Comparison of ENCODE assay signal across 26 cellular contexts in genomic region chr17:83002118-83002805, GRCh38.
"Had no signal": no experiment of that assay in that cellular context is flagged by ENCODE, and none has a peak within 500 bp of the region (broad histone marks: within the 10 kb centered on the region; RNA-seq: fewer than 3 reads in every experiment).

No MANE protein-coding gene starts in this region.

- ATAC-seq: activated naive CD8-positive, alpha-beta T cell treated with anti-CD3 and anti-CD28 coated beads, Interleukin-2, amount 50 U/mL, for 24 hours; activated T-cell treated with anti-CD3 and anti-CD28 coated beads, Interleukin-2, amount 50 U/mL, for 4 hours; activated T-helper 17 cell treated with anti-CD3 and anti-CD28 coated beads, Interleukin-2, amount 50 U/mL, for 72 hours; gastrocnemius medialis; left cardiac atrium; naive thymus-derived CD8-positive, alpha-beta T cell; right cardiac atrium; stimulated activated naive B cell treated with anti-CD40 and anti-IgM and Interleukin-4, amounts not matched to agents 10 μg/mL and 1 μg/mL and 100 μg/mL, for 72 hours had no signal

- FAIRE-seq: keratinocyte had no signal

- H3K27ac ChIP-seq: gastrocnemius medialis, hepatocyte, stomach, thyroid gland had no signal

- H3K36me3 ChIP-seq: gastrocnemius medialis, thyroid gland had no signal

- H3K27me3 ChIP-seq: gastrocnemius medialis, hepatocyte, stomach, thyroid gland had no signal

- H3K4me2 ChIP-seq: hepatocyte had no signal

- H3K9me3 ChIP-seq: gastrocnemius medialis, thyroid gland had no signal

- H3K4me3 ChIP-seq: gastrocnemius medialis, hepatocyte, stomach, thyroid gland had no signal

- H3K79me2 ChIP-seq: hepatocyte had no signal

- H3K4me1 ChIP-seq: gastrocnemius medialis, thyroid gland had no signal

- DNase-seq: activated CD4-positive, alpha-beta memory T cell treated with anti-CD3 and anti-CD28 coated beads for 36 hours; activated CD4-positive, alpha-beta T cell treated with anti-CD3 and anti-CD28 coated beads for 4 hours; activated gamma-delta T cell treated with Interleukin-2 at 50 U/mL for 16 hours; activated naive CD4-positive, alpha-beta T cell treated with anti-CD3 and anti-CD28 coated beads, Interleukin-2, amount 50 U/mL, for 16 hours; activated naive CD8-positive, alpha-beta T cell treated with anti-CD3 and anti-CD28 coated beads, Interleukin-2, amount 50 U/mL, for 24 hours; activated T-cell treated with anti-CD3 and anti-CD28 coated beads, Interleukin-2, amount 50 U/mL, for 4 hours; amygdala; central memory CD4-positive, alpha-beta T cell; dermis blood vessel endothelial cell; effector CD8-positive, alpha-beta T cell; gastrocnemius medialis; glutamatergic neuron; left cardiac atrium; mammary epithelial cell; naive thymus-derived CD8-positive, alpha-beta T cell; occipital lobe; posterior cingulate gyrus; right cardiac atrium; stimulated activated CD4-positive, alpha-beta T cell treated with anti-CD3 and anti-CD28 coated beads, Interleukin-15, amount 100 ng/mL, for 24 hours; stimulated activated CD4-positive, alpha-beta T cell treated with anti-CD3 and anti-CD28 coated beads, Interleukin-2, amount 100 ng/mL, for 24 hours; stimulated activated naive B cell treated with anti-CD40 and anti-IgM and Interleukin-4, amounts not matched to agents 10 μg/mL and 1 μg/mL and 100 μg/mL, for 72 hours; stomach; thyroid gland had no signal

- H2AFZ ChIP-seq: hepatocyte had no signal
